Comparison of ENCODE assay signal across 1 cellular context in genomic region chr2:78541451-78542267, GRCh38.
TF ChIP-seq lines count a peak whose summit lies in the region.

No MANE protein-coding gene starts in this region.

TF ChIP-seq in HepG2, 621 proteins besides CTCF, POLR2A, EP300 and RAD21 (continued from another document and continues in another):
- TF ChIP-seq ZNF276 (CRISPR knock-in tag; IDR thresholded peaks at IDR 0.05; ENCODE audit: low read depth) (no peak), FOXK2 (IDR thresholded peaks at IDR 0.05) (0 out of 2 replicates have a peak, but pooled peaks have one; percentile 56), U2AF1 (optimal IDR thresholded peaks at IDR 0.05; ENCODE audit: low read depth, low read length) (peak; percentile 3), ZNF777 (CRISPR knock-in tag; IDR thresholded peaks at IDR 0.05) (no peak), PHB2 (IDR thresholded peaks at IDR 0.05; ENCODE audit: partially characterized antibody) (no peak), PATZ1 (CRISPR knock-in tag; IDR thresholded peaks at IDR 0.05) (peak; percentile 75), EZH2 (conservative IDR thresholded peaks at IDR 0.05; ENCODE audit: low read depth, low read length) (no peak), ZNF331 (CRISPR knock-in tag; IDR thresholded peaks at IDR 0.05) (peak; percentile 83), ZNF430 (CRISPR knock-in tag; IDR thresholded peaks at IDR 0.05) (peak; percentile 82; the same call in 1 of the 2 replicates), ETV6 (CRISPR knock-in tag; conservative IDR thresholded peaks at IDR 0.05) (peak; percentile 43; the same call in 1 of the 2 replicates), ZNF512 (CRISPR knock-in tag; IDR thresholded peaks at IDR 0.05) (peak; percentile 73; the same call in 1 of the 2 replicates), USF2 (IDR thresholded peaks at IDR 0.05; ENCODE audit: low read depth, low read length) (no peak), USF2 (CRISPR knock-in tag; IDR thresholded peaks at IDR 0.05; ENCODE audit: borderline replicate concordance) (no peak), CAMTA2 (CRISPR knock-in tag; IDR thresholded peaks at IDR 0.05; ENCODE audit: borderline replicate concordance) (0 out of 2 replicates have a peak, but pooled peaks have one; percentile 65), ETV5 (CRISPR knock-in tag; IDR thresholded peaks at IDR 0.05; ENCODE audit: borderline replicate concordance) (peak; percentile 74), ZNF883 (CRISPR knock-in tag; IDR thresholded peaks at IDR 0.05; ENCODE audit: not compliant biosample characterization) (no peak), ZNF75D (CRISPR knock-in tag; IDR thresholded peaks at IDR 0.05; ENCODE audit: borderline replicate concordance) (no peak), KDM6A (CRISPR knock-in tag; IDR thresholded peaks at IDR 0.05; ENCODE audit: low read depth) (no peak), ZMYM4 (CRISPR knock-in tag; IDR thresholded peaks at IDR 0.05) (peak; percentile 100), TBP (CRISPR knock-in tag; IDR thresholded peaks at IDR 0.05) (0 out of 2 replicates have a peak, but pooled peaks have one; percentile 35), ZNF678 (CRISPR knock-in tag; IDR thresholded peaks at IDR 0.05) (0 out of 2 replicates have a peak, but pooled peaks have one; percentile 48), KLF15 (CRISPR knock-in tag; IDR thresholded peaks at IDR 0.05; ENCODE audit: borderline replicate concordance) (no peak), ZNF879 (CRISPR knock-in tag; IDR thresholded peaks at IDR 0.05) (0 out of 2 replicates have a peak, but pooled peaks have one; percentile 13), NFKB2 (CRISPR knock-in tag; IDR thresholded peaks at IDR 0.05; ENCODE audit: borderline replicate concordance) (peak; percentile 82; the same call in 1 of the 2 replicates), MXD4 (CRISPR knock-in tag; IDR thresholded peaks at IDR 0.05) (peak; percentile 77), ZNF30 (CRISPR knock-in tag; IDR thresholded peaks at IDR 0.05) (no peak), KMT2A (CRISPR knock-in tag; IDR thresholded peaks at IDR 0.05) (peak; percentile 91), RFX3 (CRISPR knock-in tag; IDR thresholded peaks at IDR 0.05) (peak; percentile 9; the same call in 1 of the 2 replicates), ZBTB42 (CRISPR knock-in tag; IDR thresholded peaks at IDR 0.05) (0 out of 2 replicates have a peak, but pooled peaks have one; percentile 10), ADNP (CRISPR knock-in tag; IDR thresholded peaks at IDR 0.05) (no peak), SP4 (CRISPR knock-in tag; IDR thresholded peaks at IDR 0.05) (peak; percentile 72), HNRNPUL1 (IDR thresholded peaks at IDR 0.05; ENCODE audit: low read depth, low read length) (no peak)
- TF ChIP-seq, protein P1, sequence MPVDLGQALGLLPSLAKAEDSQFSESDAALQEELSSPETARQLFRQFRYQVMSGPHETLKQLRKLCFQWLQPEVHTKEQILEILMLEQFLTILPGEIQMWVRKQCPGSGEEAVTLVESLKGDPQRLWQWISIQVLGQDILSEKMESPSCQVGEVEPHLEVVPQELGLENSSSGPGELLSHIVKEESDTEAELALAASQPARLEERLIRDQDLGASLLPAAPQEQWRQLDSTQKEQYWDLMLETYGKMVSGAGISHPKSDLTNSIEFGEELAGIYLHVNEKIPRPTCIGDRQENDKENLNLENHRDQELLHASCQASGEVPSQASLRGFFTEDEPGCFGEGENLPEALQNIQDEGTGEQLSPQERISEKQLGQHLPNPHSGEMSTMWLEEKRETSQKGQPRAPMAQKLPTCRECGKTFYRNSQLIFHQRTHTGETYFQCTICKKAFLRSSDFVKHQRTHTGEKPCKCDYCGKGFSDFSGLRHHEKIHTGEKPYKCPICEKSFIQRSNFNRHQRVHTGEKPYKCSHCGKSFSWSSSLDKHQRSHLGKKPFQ (CRISPR knock-in tag; IDR thresholded peaks at IDR 0.05; ENCODE audit: insufficient replicate concordance), result peak; percentile 42
- TF ChIP-seq, protein P2, sequence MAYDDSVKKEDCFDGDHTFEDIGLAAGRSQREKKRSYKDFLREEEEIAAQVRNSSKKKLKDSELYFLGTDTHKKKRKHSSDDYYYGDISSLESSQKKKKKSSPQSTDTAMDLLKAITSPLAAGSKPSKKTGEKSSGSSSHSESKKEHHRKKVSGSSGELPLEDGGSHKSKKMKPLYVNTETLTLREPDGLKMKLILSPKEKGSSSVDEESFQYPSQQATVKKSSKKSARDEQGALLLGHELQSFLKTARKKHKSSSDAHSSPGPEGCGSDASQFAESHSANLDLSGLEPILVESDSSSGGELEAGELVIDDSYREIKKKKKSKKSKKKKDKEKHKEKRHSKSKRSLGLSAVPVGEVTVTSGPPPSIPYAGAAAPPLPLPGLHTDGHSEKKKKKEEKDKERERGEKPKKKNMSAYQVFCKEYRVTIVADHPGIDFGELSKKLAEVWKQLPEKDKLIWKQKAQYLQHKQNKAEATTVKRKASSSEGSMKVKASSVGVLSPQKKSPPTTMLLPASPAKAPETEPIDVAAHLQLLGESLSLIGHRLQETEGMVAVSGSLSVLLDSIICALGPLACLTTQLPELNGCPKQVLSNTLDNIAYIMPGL (CRISPR knock-in tag; IDR thresholded peaks at IDR 0.05; ENCODE audit: borderline replicate concordance in 1 of 2, low read depth in 1 of 2), result peak; percentile 84 to 91
- TF ChIP-seq, protein P3, sequence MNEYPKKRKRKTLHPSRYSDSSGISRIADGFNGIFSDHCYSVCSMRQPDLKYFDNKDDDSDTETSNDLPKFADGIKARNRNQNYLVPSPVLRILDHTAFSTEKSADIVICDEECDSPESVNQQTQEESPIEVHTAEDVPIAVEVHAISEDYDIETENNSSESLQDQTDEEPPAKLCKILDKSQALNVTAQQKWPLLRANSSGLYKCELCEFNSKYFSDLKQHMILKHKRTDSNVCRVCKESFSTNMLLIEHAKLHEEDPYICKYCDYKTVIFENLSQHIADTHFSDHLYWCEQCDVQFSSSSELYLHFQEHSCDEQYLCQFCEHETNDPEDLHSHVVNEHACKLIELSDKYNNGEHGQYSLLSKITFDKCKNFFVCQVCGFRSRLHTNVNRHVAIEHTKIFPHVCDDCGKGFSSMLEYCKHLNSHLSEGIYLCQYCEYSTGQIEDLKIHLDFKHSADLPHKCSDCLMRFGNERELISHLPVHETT (CRISPR knock-in tag; conservative IDR thresholded peaks at IDR 0.05), result no peak
- TF ChIP-seq, protein P4, sequence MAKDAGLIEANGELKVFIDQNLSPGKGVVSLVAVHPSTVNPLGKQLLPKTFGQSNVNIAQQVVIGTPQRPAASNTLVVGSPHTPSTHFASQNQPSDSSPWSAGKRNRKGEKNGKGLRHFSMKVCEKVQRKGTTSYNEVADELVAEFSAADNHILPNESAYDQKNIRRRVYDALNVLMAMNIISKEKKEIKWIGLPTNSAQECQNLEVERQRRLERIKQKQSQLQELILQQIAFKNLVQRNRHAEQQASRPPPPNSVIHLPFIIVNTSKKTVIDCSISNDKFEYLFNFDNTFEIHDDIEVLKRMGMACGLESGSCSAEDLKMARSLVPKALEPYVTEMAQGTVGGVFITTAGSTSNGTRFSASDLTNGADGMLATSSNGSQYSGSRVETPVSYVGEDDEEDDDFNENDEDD (CRISPR knock-in tag; IDR thresholded peaks at IDR 0.05; ENCODE audit: borderline replicate concordance), result no peak
- TF ChIP-seq, protein P5, sequence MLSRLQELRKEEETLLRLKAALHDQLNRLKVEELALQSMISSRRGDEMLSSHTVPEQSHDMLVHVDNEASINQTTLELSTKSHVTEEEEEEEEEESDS (CRISPR knock-in tag; IDR thresholded peaks at IDR 0.05; ENCODE audit: borderline replicate concordance), result 0 out of 2 replicates have a peak, but pooled peaks have one; percentile 27
- TF ChIP-seq, protein P6, sequence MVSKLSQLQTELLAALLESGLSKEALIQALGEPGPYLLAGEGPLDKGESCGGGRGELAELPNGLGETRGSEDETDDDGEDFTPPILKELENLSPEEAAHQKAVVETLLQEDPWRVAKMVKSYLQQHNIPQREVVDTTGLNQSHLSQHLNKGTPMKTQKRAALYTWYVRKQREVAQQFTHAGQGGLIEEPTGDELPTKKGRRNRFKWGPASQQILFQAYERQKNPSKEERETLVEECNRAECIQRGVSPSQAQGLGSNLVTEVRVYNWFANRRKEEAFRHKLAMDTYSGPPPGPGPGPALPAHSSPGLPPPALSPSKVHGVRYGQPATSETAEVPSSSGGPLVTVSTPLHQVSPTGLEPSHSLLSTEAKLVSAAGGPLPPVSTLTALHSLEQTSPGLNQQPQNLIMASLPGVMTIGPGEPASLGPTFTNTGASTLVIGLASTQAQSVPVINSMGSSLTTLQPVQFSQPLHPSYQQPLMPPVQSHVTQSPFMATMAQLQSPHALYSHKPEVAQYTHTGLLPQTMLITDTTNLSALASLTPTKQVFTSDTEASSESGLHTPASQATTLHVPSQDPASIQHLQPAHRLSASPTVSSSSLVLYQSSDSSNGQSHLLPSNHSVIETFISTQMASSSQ (IDR thresholded peaks at IDR 0.05; ENCODE audit: low read depth), result no peak
- TF ChIP-seq, protein P6 (CRISPR knock-in tag; IDR thresholded peaks at IDR 0.05; ENCODE audit: borderline replicate concordance), result peak; percentile 48; the same call in 1 of the 2 replicates
- TF ChIP-seq, protein P7, sequence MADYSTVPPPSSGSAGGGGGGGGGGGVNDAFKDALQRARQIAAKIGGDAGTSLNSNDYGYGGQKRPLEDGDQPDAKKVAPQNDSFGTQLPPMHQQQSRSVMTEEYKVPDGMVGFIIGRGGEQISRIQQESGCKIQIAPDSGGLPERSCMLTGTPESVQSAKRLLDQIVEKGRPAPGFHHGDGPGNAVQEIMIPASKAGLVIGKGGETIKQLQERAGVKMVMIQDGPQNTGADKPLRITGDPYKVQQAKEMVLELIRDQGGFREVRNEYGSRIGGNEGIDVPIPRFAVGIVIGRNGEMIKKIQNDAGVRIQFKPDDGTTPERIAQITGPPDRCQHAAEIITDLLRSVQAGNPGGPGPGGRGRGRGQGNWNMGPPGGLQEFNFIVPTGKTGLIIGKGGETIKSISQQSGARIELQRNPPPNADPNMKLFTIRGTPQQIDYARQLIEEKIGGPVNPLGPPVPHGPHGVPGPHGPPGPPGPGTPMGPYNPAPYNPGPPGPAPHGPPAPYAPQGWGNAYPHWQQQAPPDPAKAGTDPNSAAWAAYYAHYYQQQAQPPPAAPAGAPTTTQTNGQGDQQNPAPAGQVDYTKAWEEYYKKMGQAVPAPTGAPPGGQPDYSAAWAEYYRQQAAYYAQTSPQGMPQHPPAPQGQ (CRISPR knock-in tag; IDR thresholded peaks at IDR 0.05; ENCODE audit: borderline replicate concordance), result no peak
